21 cellular contexts compared by ENCODE assay signal in the genomic region with DNA sequence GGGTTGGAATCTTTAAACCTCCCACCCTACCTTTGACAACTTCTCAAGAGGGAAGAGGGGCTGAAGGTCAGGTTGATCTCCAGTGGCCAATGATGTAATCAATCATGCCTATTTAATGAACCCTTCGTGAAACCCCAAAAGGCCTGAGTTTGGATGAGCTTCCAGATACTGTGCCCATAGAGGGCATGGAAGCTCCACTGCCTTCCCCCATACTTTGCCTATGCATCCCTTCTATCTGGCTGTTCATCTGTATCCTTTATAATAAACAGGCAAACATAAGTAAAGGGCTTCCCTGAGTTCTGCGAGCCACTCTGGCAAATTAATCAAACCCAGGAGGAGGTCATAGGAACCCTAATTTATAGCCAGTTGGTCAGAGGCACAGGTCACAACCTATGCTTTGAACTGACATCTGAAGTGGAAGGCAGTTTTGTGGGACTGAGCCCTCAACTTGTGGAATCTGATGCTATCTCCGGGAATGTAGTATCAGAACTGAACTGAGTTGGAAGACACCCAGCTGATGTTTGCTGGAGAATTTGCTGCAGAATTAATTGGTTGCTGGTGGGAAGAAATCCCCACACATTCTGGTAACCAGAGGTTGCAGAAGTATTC. TPM values are rescaled to one million over a fixed set of nuclear protein-coding genes. Genes with fewer than 3 reads are reported as not detected.
DNase-seq lines count a peak whose midpoint lies in the region; ATAC-seq and TF ChIP-seq lines count a peak whose summit lies in the region.
"Had no signal": no experiment of that assay in that cellular context is flagged by ENCODE, and none has a peak within 500 bp of the region (broad histone marks: within the 10 kb centered on the region; RNA-seq: fewer than 3 reads in every experiment).

No MANE protein-coding gene starts in this region.

- H3K9ac ChIP-seq in H9 (ENCODE audit: extremely low read depth, insufficient read length, low read length): no peak overlapping the region

- H2AK5ac ChIP-seq in H9 (ENCODE audit: insufficient read length, low read length): no peak overlapping the region

- no peaks in the 10 kb centered on the region for H3K23me2 ChIP-seq in H9 (ENCODE audit: insufficient read length, low read depth, low read length, poor library complexity, severe bottlenecking)

- H4K20me1 ChIP-seq in H9 (ENCODE audit: control insufficient read depth, insufficient read depth, insufficient read length): no peaks in the 10 kb centered on the region

- H2BK15ac ChIP-seq in H9 (ENCODE audit: low read depth, low read length): no peak overlapping the region

- no CpG with 5 or more reads among the region's 3 CpGs for WGBS in H9 (ENCODE audit: extremely low coverage, insufficient read length, low lambda C conversion rate)

- no peak overlapping the region for H3K4me3 Mint-ChIP-seq in H9
- H3K4me3 Mint-ChIP-seq: activated CD4-positive, alpha-beta T cell treated with anti-CD3 and anti-CD28 coated beads, Interleukin-2, amount 10 ng/mL, durations not matched to agents 24 days and 14 days; activated naive CD8-positive, alpha-beta T cell treated with anti-CD3 and anti-CD28 coated beads, Interleukin-2, amount 50 U/mL, for 24 hours; CD4-positive, alpha-beta T cell had no signal

- H3K4me2 ChIP-seq in H9 (ENCODE audit: insufficient read depth, insufficient read length, low read length): no peak overlapping the region

- peak; percentile 40 for DNase-seq in A172 (ENCODE audit: low spot score)
- DNase-seq in H9: no peak
- peak; percentile 37 for DNase-seq in SK-MEL-5 (ENCODE audit: low read depth, low spot score)
- peak; percentile 16 for DNase-seq in fibroblast of villous mesenchyme (ENCODE audit: low read depth)
- no peak for DNase-seq in AG08396 (ENCODE audit: low spot score)
- no peak for DNase-seq in NCI-H146 (lab: John Stamatoyannopoulos, UW)
- no peak for DNase-seq in GM13977 (ENCODE audit: low spot score)
- DNase-seq: activated CD4-positive, alpha-beta T cell treated with anti-CD3 and anti-CD28 coated beads, Interleukin-2, amount 10 ng/mL, durations not matched to agents 24 days and 14 days; activated effector memory CD4-positive, alpha-beta T cell treated with Interleukin-2 at 50 U/mL for 16 hours; activated naive CD8-positive, alpha-beta T cell treated with anti-CD3 and anti-CD28 coated beads, Interleukin-2, amount 50 U/mL, for 24 hours; DMS79; dorsolateral prefrontal cortex; H7; hypothalamus; NCI-H1417 treated with DMSO at 0.1 percent for 48 hours; ovary; substantia nigra; T-helper 1 cell had no signal

- H4K8ac ChIP-seq in H9 (replicated peaks; ENCODE audit: insufficient read length, low read depth, low read length): no peak overlapping the region

- no peak overlapping the region for H3K56ac ChIP-seq in H9 (ENCODE audit: insufficient read length, low read depth, low read length)

- no peak overlapping the region for H3K23ac ChIP-seq in H9 (ENCODE audit: insufficient read length, low read depth, low read length)

- in situ Hi-C loops in SK-MEL-5 (cut with HindIII; ENCODE audit: low pct_unique_long_range_greater_than_20kb, low sequenced_read_pairs) (no loop called here), GM13977 (cut with MboI; ENCODE audit: low pct_unique_long_range_greater_than_20kb, low sequenced_read_pairs, unreplicated experiment) (no loop called here)

- peaks cover 6% of the 10 kb centered on the region; the same call in 1 of the 2 replicates for H3K4me1 ChIP-seq in H9 (ENCODE audit: insufficient read depth, low read length)

- no peak overlapping the region for H4K5ac ChIP-seq in H9 (ENCODE audit: insufficient read length, low read depth, low read length)

- no peak overlapping the region for H2BK120ac ChIP-seq in H9 (ENCODE audit: low read depth, low read length, poor library complexity, severe bottlenecking)

- no peak overlapping the region for H3K27ac Mint-ChIP-seq in H9
- H3K27ac Mint-ChIP-seq: activated CD4-positive, alpha-beta T cell treated with anti-CD3 and anti-CD28 coated beads, Interleukin-2, amount 10 ng/mL, durations not matched to agents 24 days and 14 days; activated naive CD8-positive, alpha-beta T cell treated with anti-CD3 and anti-CD28 coated beads, Interleukin-2, amount 50 U/mL, for 24 hours; CD4-positive, alpha-beta T cell had no signal

- H3K18ac ChIP-seq in H9 (ENCODE audit: insufficient read length, low read depth, low read length): no peak overlapping the region

- no peaks in the 10 kb centered on the region for H3K79me2 ChIP-seq in H9 (ENCODE audit: insufficient read depth, low read length)

- H3K4me3 ChIP-seq in fibroblast of villous mesenchyme (ENCODE audit: low read depth, low read length): no peak overlapping the region
- H3K4me3 ChIP-seq: dorsolateral prefrontal cortex, ovary, right atrium auricular region had no signal

- H3K14ac ChIP-seq in H9 (ENCODE audit: insufficient read depth, low read length): no peak overlapping the region

- no peaks in the 10 kb centered on the region for H3K9me3 Mint-ChIP-seq in H9
- H3K9me3 Mint-ChIP-seq: activated CD4-positive, alpha-beta T cell treated with anti-CD3 and anti-CD28 coated beads, Interleukin-2, amount 10 ng/mL, durations not matched to agents 24 days and 14 days; activated naive CD8-positive, alpha-beta T cell treated with anti-CD3 and anti-CD28 coated beads, Interleukin-2, amount 50 U/mL, for 24 hours; CD4-positive, alpha-beta T cell had no signal

- no peaks in the 10 kb centered on the region for H3K36me3 Mint-ChIP-seq in H9 (ENCODE audit: insufficient read depth in 1 of 3, low read depth in 3 of 3)

- H3K27me3 Mint-ChIP-seq in H9 (ENCODE audit: low read depth): no peaks in the 10 kb centered on the region
- H3K27me3 Mint-ChIP-seq: CD4-positive, alpha-beta T cell had no signal

- H3K27me3 ChIP-seq in H9 (ENCODE audit: insufficient read depth, low read length): no peaks in the 10 kb centered on the region
- H3K27me3 ChIP-seq: ovary, right atrium auricular region had no signal

- no peak overlapping the region for H2BK20ac ChIP-seq in H9 (ENCODE audit: low read depth, low read length, poor library complexity, severe bottlenecking)

- TF ChIP-seq CTCF in H9 (conservative IDR thresholded peaks at IDR 0.05): peak; percentile 20; the same call in 1 of the 3 replicates
- peak; percentile 34 for TF ChIP-seq CTCF in fibroblast of villous mesenchyme (IDR thresholded peaks at IDR 0.05; ENCODE audit: insufficient read depth, low read depth, low read length)
- no peak for TF ChIP-seq CTCF in GM13977 (IDR thresholded peaks at IDR 0.05; ENCODE audit: extremely low read depth, insufficient read depth, missing control alignments)

- peaks cover 28 to 29% of the 10 kb centered on the region in 2 experiments for H3K4me1 Mint-ChIP-seq in H9

- no peak overlapping the region for H3K27ac ChIP-seq in H9 (ENCODE audit: insufficient read length, low read depth, low read length)
- H3K27ac ChIP-seq: dorsolateral prefrontal cortex, ovary, right atrium auricular region had no signal

- no peak overlapping the region for H2BK12ac ChIP-seq in H9 (ENCODE audit: insufficient read length, low read depth, low read length)

- H2BK5ac ChIP-seq in H9 (ENCODE audit: insufficient read length, low read length): no peak overlapping the region

- no peak overlapping the region for H3T11ph ChIP-seq in H9 (ENCODE audit: low read length)

- no peak overlapping the region for H3K4ac ChIP-seq in H9 (ENCODE audit: low read depth, low read length)

- H4K91ac ChIP-seq in H9 (ENCODE audit: insufficient read length, low read depth, low read length): no peak overlapping the region

- ATAC-seq in GM18909 (IDR thresholded peaks at IDR 0.05; ENCODE audit: poor library complexity, unreplicated experiment): no peak

- no peaks in the 10 kb centered on the region for H3K9me3 ChIP-seq in H9 (ENCODE audit: control insufficient read depth, low read depth, low read length)
- H3K9me3 ChIP-seq: ovary, right atrium auricular region had no signal

- no peaks in the 10 kb centered on the region for H3K79me1 ChIP-seq in H9 (ENCODE audit: insufficient read depth, low read depth, low read length, poor library complexity, severe bottlenecking)

- no peak overlapping the region for H2AFZ ChIP-seq in H9 (ENCODE audit: low read length)

RNA-seq across cellular contexts. Expression of a gene that starts 24.8 kb away (rescaled TPM):
- 760 and 801 TPM in 2 replicates for total RNA-seq in A172 (2014; rRNA removed; shearing (Covaris generic))
- 160 and 162 TPM in 2 replicates for total RNA-seq in H9 (2021)
- total RNA-seq in SK-MEL-5 (2014; rRNA removed; shearing (Covaris generic)): 89.9 and 118 TPM in 2 replicates
- polyA plus RNA-seq in SK-MEL-5 (2015; cell fraction: cytosol; rRNA removed): 152 and 205 TPM in 2 replicates
- 28.1 and 39.9 TPM in 2 replicates for polyA plus RNA-seq in SK-MEL-5 (2015; cell fraction: nucleus; rRNA removed)
- total RNA-seq in fibroblast of villous mesenchyme: 70.0 and 70.2 TPM in 2 replicates

RNA-seq across cellular contexts. Expression of a gene that starts 59.6 kb away (rescaled TPM):
- total RNA-seq in A172 (2014; rRNA removed; shearing (Covaris generic)): 9.5 and 11.2 TPM in 2 replicates
- total RNA-seq in H9 (2021) (8.8 and 10.5 TPM in 2 replicates), fibroblast of villous mesenchyme (9.1 and 9.7 TPM in 2 replicates)
- 117 and 125 TPM in 2 replicates for total RNA-seq in SK-MEL-5 (2014; rRNA removed; shearing (Covaris generic))
- polyA plus RNA-seq in SK-MEL-5 (2015; cell fraction: cytosol; rRNA removed): 147 and 162 TPM in 2 replicates
- 535 and 686 TPM in 2 replicates for polyA plus RNA-seq in SK-MEL-5 (2015; cell fraction: nucleus; rRNA removed)

Comparison
In these comparisons a context has a peak if more than half of its experiments do, and no peak if none do; other contexts are left out.
1. DNase-seq: peak in A172 (single experiment), SK-MEL-5 (single experiment) and fibroblast of villous mesenchyme (single experiment); none in H9 (single experiment), AG08396 (single experiment), NCI-H146 (single experiment) and GM13977 (single experiment).